In genomic region chr10:104235801-104236200, GRCh38 we compare ENCODE assay signal across 36 cellular contexts. TPM values are rescaled to one million over a fixed set of nuclear protein-coding genes. Genes with fewer than 3 reads are reported as not detected.
"Had no signal": no experiment of that assay in that cellular context is flagged by ENCODE, and none has a peak within 500 bp of the region (broad histone marks: within the 10 kb centered on the region; RNA-seq: fewer than 3 reads in every experiment).

No MANE protein-coding gene starts in this region.

- H3K4me3 ChIP-seq: adrenal gland, ascending aorta, body of pancreas, breast epithelium, cardiac muscle cell had no signal

- ATAC-seq: activated naive CD4-positive, alpha-beta T cell treated with anti-CD3 and anti-CD28 coated beads, Interleukin-2, amount 50 U/mL, for 72 hours; activated naive CD8-positive, alpha-beta T cell treated with anti-CD3 and anti-CD28 coated beads, Interleukin-2, amount 50 U/mL, for 24 hours; activated T-cell treated with anti-CD3 and anti-CD28 coated beads, Interleukin-2, amount 50 U/mL, for 4 hours; activated T-cell treated with anti-CD3 and anti-CD28 coated beads, Interleukin-2, amount 50 U/mL, for 72 hours; activated T-helper 17 cell treated with anti-CD3 and anti-CD28 coated beads, Interleukin-2, amount 50 U/mL, for 72 hours; body of pancreas had no signal

- H3K4me3 Mint-ChIP-seq: activated naive CD4-positive, alpha-beta T cell treated with anti-CD3 and anti-CD28 coated beads for 36 hours; activated naive CD4-positive, alpha-beta T cell treated with anti-CD3 and anti-CD28 coated beads, Interleukin-2, amount 10 ng/mL, durations not matched to agents 7 days and 5 days; activated naive CD4-positive, alpha-beta T cell treated with anti-CD3 and anti-CD28 coated beads, Interleukin-2, amount 50 U/mL, for 24 hours; activated naive CD8-positive, alpha-beta T cell; activated naive CD8-positive, alpha-beta T cell treated with anti-CD3 and anti-CD28 coated beads for 36 hours; activated naive CD8-positive, alpha-beta T cell treated with anti-CD3 and anti-CD28 coated beads, Interleukin-2, amount 10 ng/mL, durations not matched to agents 7 days and 5 days; activated naive CD8-positive, alpha-beta T cell treated with anti-CD3 and anti-CD28 coated beads, Interleukin-2, amount 50 U/mL, for 24 hours; activated T-cell treated with anti-CD3 and anti-CD28 coated beads, Interleukin-2, amount 50 U/mL, for 4 hours; activated T-cell treated with anti-CD3 and anti-CD28 coated beads, Interleukin-2, amount 50 U/mL, for 72 hours; activated T-helper 1 cell treated with anti-CD3 and anti-CD28 coated beads, Interleukin-12 subunit alpha, Interleukin-12 subunit beta, Interleukin-2, Interleukin-4 antibody, amounts not matched to agents 30 ng/mL and 10 ng/mL and 1 ng/mL, durations not matched to agents 14 hours and 24 hours and 36 hours; activated T-helper 17 cell treated with anti-CD3 and anti-CD28 coated beads, Interleukin-2, amount 50 U/mL, for 72 hours; central memory CD8-positive, alpha-beta T cell had no signal

- H3K27me3 ChIP-seq: adrenal gland, ascending aorta, body of pancreas, brain microvascular endothelial cell, breast epithelium, cardiac muscle cell had no signal

- H3K9me3 ChIP-seq: adrenal gland, ascending aorta, body of pancreas, breast epithelium had no signal

- H3K36me3 ChIP-seq: adrenal gland, ascending aorta, brain microvascular endothelial cell, breast epithelium, cardiac muscle cell had no signal

- DNase-seq: activated effector memory CD4-positive, alpha-beta T cell treated with anti-CD3 and anti-CD28 coated beads, Interleukin-2, amount 50 U/mL, for 16 hours; activated effector memory CD4-positive, alpha-beta T cell treated with Interleukin-2 at 50 U/mL for 16 hours; activated gamma-delta T cell; activated gamma-delta T cell treated with Interleukin-2 at 50 U/mL for 16 hours; activated naive CD4-positive, alpha-beta T cell; activated naive CD4-positive, alpha-beta T cell treated with anti-CD3 and anti-CD28 coated beads for 36 hours; activated naive CD4-positive, alpha-beta T cell treated with anti-CD3 and anti-CD28 coated beads, Interleukin-2, amount 10 ng/mL, durations not matched to agents 7 days and 5 days; activated naive CD4-positive, alpha-beta T cell treated with anti-CD3 and anti-CD28 coated beads, Interleukin-2, amount 50 U/mL, for 16 hours; activated naive CD4-positive, alpha-beta T cell treated with Interleukin-2 at 50 U/mL for 16 hours; activated naive CD8-positive, alpha-beta T cell treated with anti-CD3 and anti-CD28 coated beads for 36 hours; activated naive CD8-positive, alpha-beta T cell treated with anti-CD3 and anti-CD28 coated beads, Interleukin-2, amount 10 ng/mL, durations not matched to agents 7 days and 5 days; activated naive CD8-positive, alpha-beta T cell treated with anti-CD3 and anti-CD28 coated beads, Interleukin-2, amount 50 U/mL, for 24 hours; activated T-cell treated with anti-CD3 and anti-CD28 coated beads, Interleukin-2, amount 50 U/mL, for 4 hours; activated T-cell treated with anti-CD3 and anti-CD28 coated beads, Interleukin-2, amount 50 U/mL, for 48 hours; activated T-cell treated with anti-CD3 and anti-CD28 coated beads, Interleukin-2, amount 50 U/mL, for 72 hours; adrenal gland; amniotic stem cell; amygdala; anterior cingulate cortex; aorta; body of pancreas; brain microvascular endothelial cell; caudate nucleus; central memory CD4-positive, alpha-beta T cell; cerebellar nuclear complex had no signal

- H3K27ac ChIP-seq: adrenal gland, ascending aorta, body of pancreas, brain microvascular endothelial cell, breast epithelium, cardiac muscle cell had no signal

- H3K36me3 Mint-ChIP-seq: activated naive CD4-positive, alpha-beta T cell treated with anti-CD3 and anti-CD28 coated beads, Interleukin-2, amount 10 ng/mL, durations not matched to agents 7 days and 5 days; activated naive CD4-positive, alpha-beta T cell treated with anti-CD3 and anti-CD28 coated beads, Interleukin-2, amount 50 U/mL, for 24 hours; activated naive CD4-positive, alpha-beta T cell treated with anti-CD3 and anti-CD28 coated beads, Interleukin-2, amount 50 U/mL, for 72 hours; activated naive CD8-positive, alpha-beta T cell; activated naive CD8-positive, alpha-beta T cell treated with anti-CD3 and anti-CD28 coated beads for 36 hours; activated naive CD8-positive, alpha-beta T cell treated with anti-CD3 and anti-CD28 coated beads, Interleukin-2, amount 10 ng/mL, durations not matched to agents 7 days and 5 days; brain had no signal

- H3K9me3 Mint-ChIP-seq: activated naive CD4-positive, alpha-beta T cell treated with anti-CD3 and anti-CD28 coated beads, Interleukin-2, amount 50 U/mL, for 24 hours; central memory CD8-positive, alpha-beta T cell had no signal

- H3K27ac Mint-ChIP-seq: activated naive CD4-positive, alpha-beta T cell treated with anti-CD3 and anti-CD28 coated beads for 36 hours; activated naive CD4-positive, alpha-beta T cell treated with anti-CD3 and anti-CD28 coated beads, Interleukin-2, amount 10 ng/mL, durations not matched to agents 7 days and 5 days; activated naive CD4-positive, alpha-beta T cell treated with anti-CD3 and anti-CD28 coated beads, Interleukin-2, amount 50 U/mL, for 24 hours; activated naive CD4-positive, alpha-beta T cell treated with anti-CD3 and anti-CD28 coated beads, Interleukin-2, amount 50 U/mL, for 72 hours; activated naive CD8-positive, alpha-beta T cell; activated naive CD8-positive, alpha-beta T cell treated with anti-CD3 and anti-CD28 coated beads for 36 hours; activated naive CD8-positive, alpha-beta T cell treated with anti-CD3 and anti-CD28 coated beads, Interleukin-2, amount 10 ng/mL, durations not matched to agents 7 days and 5 days; activated naive CD8-positive, alpha-beta T cell treated with anti-CD3 and anti-CD28 coated beads, Interleukin-2, amount 50 U/mL, for 24 hours; activated T-cell treated with anti-CD3 and anti-CD28 coated beads, Interleukin-2, amount 50 U/mL, for 72 hours; activated T-helper 1 cell treated with anti-CD3 and anti-CD28 coated beads, Interleukin-12 subunit alpha, Interleukin-12 subunit beta, Interleukin-2, Interleukin-4 antibody, amounts not matched to agents 30 ng/mL and 10 ng/mL and 1 ng/mL, durations not matched to agents 14 hours and 24 hours and 36 hours; activated T-helper 17 cell treated with anti-CD3 and anti-CD28 coated beads, Interleukin-2, amount 50 U/mL, for 72 hours; activated T-helper 2 cell treated with anti-CD3 and anti-CD28 coated beads, Interferon-gamma antibody, Interleukin-2, Interleukin-4, amounts not matched to agents 10 μg/mL and 5 μg/mL and 100 μg/mL, durations not matched to agents 14 hours and 24 hours and 36 hours; brain had no signal

- H3K4me1 ChIP-seq: adrenal gland, breast epithelium had no signal

RNA-seq across cellular contexts. Expression of gene CFAP43, which starts 3.6 kb away (rescaled TPM):
- total RNA-seq: activated naive CD4-positive, alpha-beta T cell treated with anti-CD3 and anti-CD28 coated beads for 36 hours; activated naive CD8-positive, alpha-beta T cell treated with anti-CD3 and anti-CD28 coated beads for 36 hours; activated T-helper 1 cell treated with anti-CD3 and anti-CD28 coated beads, Interleukin-12 subunit alpha, Interleukin-12 subunit beta, Interleukin-2, Interleukin-4 antibody, amounts not matched to agents 30 ng/mL and 10 ng/mL and 1 ng/mL, durations not matched to agents 14 hours and 24 hours and 36 hours had no signal

RNA-seq across cellular contexts. Expression of gene GSTO2, which starts 33.2 kb away (rescaled TPM):
- total RNA-seq: ascending aorta had no signal
